Comparison of ENCODE assay signal across 17 cellular contexts in the genomic region with DNA sequence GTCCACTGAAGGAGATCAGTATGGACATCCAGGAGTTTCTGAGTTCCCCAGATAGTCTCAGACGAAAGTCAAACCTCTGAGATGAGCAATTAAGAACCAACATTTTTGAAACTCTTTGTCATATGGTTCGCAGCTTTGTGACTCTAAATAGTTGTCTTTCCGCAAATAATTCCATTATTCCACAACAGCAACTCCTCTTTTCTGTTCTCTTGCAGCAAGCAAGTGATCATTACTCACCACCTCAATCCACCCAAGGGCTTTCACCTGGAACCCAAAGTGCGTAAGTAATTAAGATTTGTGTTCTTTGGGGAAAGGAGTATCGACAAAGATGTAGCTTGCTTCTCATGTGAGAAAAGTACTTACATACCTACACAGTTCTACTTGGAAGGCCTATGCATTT.
"Had no signal": no experiment of that assay in that cellular context is flagged by ENCODE, and none has a peak within 500 bp of the region (broad histone marks: within the 10 kb centered on the region; RNA-seq: fewer than 3 reads in every experiment).

No MANE protein-coding gene starts in this region.

- H3K4me3 Mint-ChIP-seq: activated naive CD4-positive, alpha-beta T cell treated with anti-CD3 and anti-CD28 coated beads, Interleukin-2, amount 10 ng/mL, durations not matched to agents 7 days and 5 days; activated T-cell treated with anti-CD3 and anti-CD28 coated beads, Interleukin-2, amount 50 U/mL, for 24 hours; endodermal cell; naive thymus-derived CD8-positive, alpha-beta T cell had no signal

- H3K4me3 ChIP-seq: dorsolateral prefrontal cortex, mucosa of descending colon, transverse colon had no signal

- H3K9me3 Mint-ChIP-seq: activated naive CD4-positive, alpha-beta T cell treated with anti-CD3 and anti-CD28 coated beads, Interleukin-2, amount 10 ng/mL, durations not matched to agents 7 days and 5 days; activated T-cell treated with anti-CD3 and anti-CD28 coated beads, Interleukin-2, amount 50 U/mL, for 24 hours; endodermal cell; naive thymus-derived CD8-positive, alpha-beta T cell had no signal

- H3K27ac ChIP-seq: neutrophil, transverse colon had no signal

- FAIRE-seq: islet of Langerhans had no signal

- H3K4me1 ChIP-seq: transverse colon had no signal

- ATAC-seq: left lobe of liver; mucosa of descending colon; naive thymus-derived CD8-positive, alpha-beta T cell had no signal

- DNase-seq: activated CD4-positive, alpha-beta T cell treated with anti-CD3 and anti-CD28 coated beads for 1 hour; activated CD4-positive, alpha-beta T cell treated with anti-CD3 and anti-CD28 coated beads, Interleukin-2, amount 50 U/mL, for 4 hours; activated naive CD4-positive, alpha-beta T cell treated with anti-CD3 and anti-CD28 coated beads, Interleukin-2, amount 10 ng/mL, durations not matched to agents 7 days and 5 days; activated T-cell treated with anti-CD3 and anti-CD28 coated beads, Interleukin-2, amount 50 U/mL, for 24 hours; dorsolateral prefrontal cortex; endodermal cell; erythroblast; mucosa of descending colon; naive thymus-derived CD8-positive, alpha-beta T cell; retina; stimulated activated CD4-positive, alpha-beta T cell treated with anti-CD3 and anti-CD28 coated beads, Interleukin-4, amount 100 ng/mL, for 4 hours; stimulated activated CD8-positive, alpha-beta memory T cell treated with anti-CD3 and anti-CD28 coated beads, Interleukin-4, amount 100 ng/mL, for 48 hours; stimulated activated naive CD4-positive, alpha-beta T cell treated with Interleukin-2 at 50 U/mL for 16 hours; transverse colon had no signal

- H3K36me3 ChIP-seq: transverse colon had no signal

- H3K9me3 ChIP-seq: mucosa of descending colon, neutrophil, transverse colon had no signal

- H3K27me3 ChIP-seq: dorsolateral prefrontal cortex had no signal

- H3K27ac Mint-ChIP-seq: activated naive CD4-positive, alpha-beta T cell treated with anti-CD3 and anti-CD28 coated beads, Interleukin-2, amount 10 ng/mL, durations not matched to agents 7 days and 5 days; activated T-cell treated with anti-CD3 and anti-CD28 coated beads, Interleukin-2, amount 50 U/mL, for 24 hours; endodermal cell had no signal
